In genomic region chr21:29125199-29125598, GRCh38 we compare ENCODE assay signal across 11 cellular contexts. TPM values are rescaled to one million over a fixed set of nuclear protein-coding genes. Genes with fewer than 3 reads are reported as not detected.
A peak's percentile ranks its signal among the peaks of the same experiment; 100 is the strongest.
DNase-seq lines count a peak whose midpoint lies in the region; ATAC-seq and TF ChIP-seq lines count a peak whose summit lies in the region.
"Had no signal": no experiment of that assay in that cellular context is flagged by ENCODE, and none has a peak within 500 bp of the region (broad histone marks: within the 10 kb centered on the region; RNA-seq: fewer than 3 reads in every experiment).

No MANE protein-coding gene starts in this region.

- H3K27ac ChIP-seq in sigmoid colon: no peak overlapping the region
- H3K27ac ChIP-seq: neural progenitor cell had no signal

- peaks cover 0 to 2% of the 10 kb centered on the region in 2 donors for H3K9me3 Mint-ChIP-seq in activated T-cell treated with anti-CD3 and anti-CD28 coated beads, Interleukin-2, amount 50 U/mL, for 72 hours
- peaks cover 0 to 4% of the 10 kb centered on the region in 2 donors for H3K9me3 Mint-ChIP-seq in stimulated activated naive B cell treated with anti-CD40 and anti-IgM and Interleukin-4, amounts not matched to agents 10 μg/mL and 1 μg/mL and 100 μg/mL, for 72 hours

- H3K4me3 Mint-ChIP-seq in activated T-cell treated with anti-CD3 and anti-CD28 coated beads, Interleukin-2, amount 50 U/mL, for 72 hours: no peak overlapping the region
- H3K4me3 Mint-ChIP-seq in stimulated activated naive B cell treated with anti-CD40 and anti-IgM and Interleukin-4, amounts not matched to agents 10 μg/mL and 1 μg/mL and 100 μg/mL, for 72 hours: no peak overlapping the region
- H3K4me3 Mint-ChIP-seq: neural progenitor cell had no signal

- no peak for DNase-seq in activated T-cell treated with anti-CD3 and anti-CD28 coated beads, Interleukin-2, amount 50 U/mL, for 72 hours
- no peak for DNase-seq in activated T-cell treated with anti-CD3 and anti-CD28 coated beads, Interleukin-2, amount 50 U/mL, for 48 hours
- DNase-seq in stimulated activated naive B cell treated with anti-CD40 and anti-IgM and Interleukin-4, amounts not matched to agents 10 μg/mL and 1 μg/mL and 100 μg/mL, for 72 hours: no peak
- DNase-seq in sigmoid colon: no peak
- no peak for DNase-seq in epidermal melanocyte (ENCODE audit: insufficient read length, low spot score)
- no peak for DNase-seq in DMS 273 treated with DMSO at 0.1 percent for 48 hours (lab: John Stamatoyannopoulos, UW)
- DNase-seq: NCI-H2227 treated with DMSO at 0.1 percent for 48 hours; stimulated activated CD4-positive, alpha-beta T cell treated with anti-CD3 and anti-CD28 coated beads, Interleukin-4, amount 100 ng/mL, for 1 hour had no signal

- H3K4me3 ChIP-seq in sigmoid colon: no peak overlapping the region
- H3K4me3 ChIP-seq: neural progenitor cell had no signal

- no peak for TF ChIP-seq CTCF in sigmoid colon (IDR thresholded peaks at IDR 0.05)

- WGBS in sigmoid colon, 2 donors: 71 to 85% methylated on average over 1 of the region's 1 CpG

- intact Hi-C loops in sigmoid colon (cut with DNase I): no loop called here

- H3K4me1 Mint-ChIP-seq in activated T-cell treated with anti-CD3 and anti-CD28 coated beads, Interleukin-2, amount 50 U/mL, for 72 hours (ENCODE audit: low read depth): peaks cover 12% of the 10 kb centered on the region
- peaks cover 0 to 9% of the 10 kb centered on the region in 2 donors for H3K4me1 Mint-ChIP-seq in stimulated activated naive B cell treated with anti-CD40 and anti-IgM and Interleukin-4, amounts not matched to agents 10 μg/mL and 1 μg/mL and 100 μg/mL, for 72 hours
- H3K4me1 Mint-ChIP-seq: neural progenitor cell had no signal

- H3K27me3 Mint-ChIP-seq in activated T-cell treated with anti-CD3 and anti-CD28 coated beads, Interleukin-2, amount 50 U/mL, for 72 hours (ENCODE audit: low read depth): no peaks in the 10 kb centered on the region
- no peaks in the 10 kb centered on the region for H3K27me3 Mint-ChIP-seq in stimulated activated naive B cell treated with anti-CD40 and anti-IgM and Interleukin-4, amounts not matched to agents 10 μg/mL and 1 μg/mL and 100 μg/mL, for 72 hours

- no peak for TF ChIP-seq EP300 in sigmoid colon (IDR thresholded peaks at IDR 0.05)

- peak; percentile 47 to 73 for ATAC-seq in activated T-cell treated with anti-CD3 and anti-CD28 coated beads, Interleukin-2, amount 50 U/mL, for 72 hours (replicated peaks in 1 of 2)
- ATAC-seq in HG02571 (IDR thresholded peaks at IDR 0.05; ENCODE audit: unreplicated experiment): peak; percentile 78
- ATAC-seq in HG03439 (IDR thresholded peaks at IDR 0.05; ENCODE audit: unreplicated experiment): peak; percentile 75
- ATAC-seq in stimulated activated naive B cell treated with anti-CD40 and anti-IgM and Interleukin-4, amounts not matched to agents 10 μg/mL and 1 μg/mL and 100 μg/mL, for 72 hours (replicated peaks): peak; percentile 91 to 92

- TF ChIP-seq POLR2A in sigmoid colon (IDR thresholded peaks at IDR 0.05): no peak

- peaks cover 0 to 2% (median 0%) of the 10 kb centered on the region in 4 donors for H3K9me3 ChIP-seq in sigmoid colon

- peaks cover 0 to under 1% (median 0%) of the 10 kb centered on the region in 4 donors for H3K4me1 ChIP-seq in sigmoid colon
- H3K4me1 ChIP-seq: neural progenitor cell had no signal

- no peak overlapping the region for H3K27ac Mint-ChIP-seq in activated T-cell treated with anti-CD3 and anti-CD28 coated beads, Interleukin-2, amount 50 U/mL, for 72 hours
- no peak overlapping the region for H3K27ac Mint-ChIP-seq in stimulated activated naive B cell treated with anti-CD40 and anti-IgM and Interleukin-4, amounts not matched to agents 10 μg/mL and 1 μg/mL and 100 μg/mL, for 72 hours
- H3K27ac Mint-ChIP-seq: neural progenitor cell had no signal

- peaks cover 0 to 2% of the 10 kb centered on the region in 2 donors for H3K36me3 Mint-ChIP-seq in activated T-cell treated with anti-CD3 and anti-CD28 coated beads, Interleukin-2, amount 50 U/mL, for 72 hours (ENCODE audit: insufficient read depth in 2 of 2)
- peaks cover 3 to 9% of the 10 kb centered on the region in 2 donors for H3K36me3 Mint-ChIP-seq in stimulated activated naive B cell treated with anti-CD40 and anti-IgM and Interleukin-4, amounts not matched to agents 10 μg/mL and 1 μg/mL and 100 μg/mL, for 72 hours
- H3K36me3 Mint-ChIP-seq: neural progenitor cell had no signal

- H3K36me3 ChIP-seq in sigmoid colon: no peaks in the 10 kb centered on the region
- H3K36me3 ChIP-seq: neural progenitor cell had no signal

- no peaks in the 10 kb centered on the region for H3K27me3 ChIP-seq in sigmoid colon
- H3K27me3 ChIP-seq: neural progenitor cell had no signal

RNA-seq across cellular contexts. Expression of gene MAP3K7CL, which starts 5.2 kb away (rescaled TPM):
- 10 to 100 TPM in 1 of 2 donors, 1 to 10 TPM in 1; 9.6 to 10.3 TPM for total RNA-seq in activated T-cell treated with anti-CD3 and anti-CD28 coated beads, Interleukin-2, amount 50 U/mL, for 72 hours
- 10 to 100 TPM in 1 of 4 donors, 1 to 10 TPM in 3; 4.4 to 12.2 (median 5.3) TPM for total RNA-seq in sigmoid colon
- 1 to 10 TPM; 2.3 to 4.8 (median 4.1) TPM for polyA plus RNA-seq in sigmoid colon

RNA-seq across cellular contexts. Expression of gene CCT8, which starts 51.8 kb away (rescaled TPM):
- total RNA-seq in activated T-cell treated with anti-CD3 and anti-CD28 coated beads, Interleukin-2, amount 50 U/mL, for 72 hours: 100 to 1,000 TPM; 285 to 355 TPM
- total RNA-seq in sigmoid colon: 10 to 100 TPM; 67.3 to 99.1 (median 85.9) TPM
- polyA plus RNA-seq in sigmoid colon: 100 to 1,000 TPM; 100 to 122 (median 101) TPM
